ENCODE assay signal across 8 cellular contexts in the genomic region with DNA sequence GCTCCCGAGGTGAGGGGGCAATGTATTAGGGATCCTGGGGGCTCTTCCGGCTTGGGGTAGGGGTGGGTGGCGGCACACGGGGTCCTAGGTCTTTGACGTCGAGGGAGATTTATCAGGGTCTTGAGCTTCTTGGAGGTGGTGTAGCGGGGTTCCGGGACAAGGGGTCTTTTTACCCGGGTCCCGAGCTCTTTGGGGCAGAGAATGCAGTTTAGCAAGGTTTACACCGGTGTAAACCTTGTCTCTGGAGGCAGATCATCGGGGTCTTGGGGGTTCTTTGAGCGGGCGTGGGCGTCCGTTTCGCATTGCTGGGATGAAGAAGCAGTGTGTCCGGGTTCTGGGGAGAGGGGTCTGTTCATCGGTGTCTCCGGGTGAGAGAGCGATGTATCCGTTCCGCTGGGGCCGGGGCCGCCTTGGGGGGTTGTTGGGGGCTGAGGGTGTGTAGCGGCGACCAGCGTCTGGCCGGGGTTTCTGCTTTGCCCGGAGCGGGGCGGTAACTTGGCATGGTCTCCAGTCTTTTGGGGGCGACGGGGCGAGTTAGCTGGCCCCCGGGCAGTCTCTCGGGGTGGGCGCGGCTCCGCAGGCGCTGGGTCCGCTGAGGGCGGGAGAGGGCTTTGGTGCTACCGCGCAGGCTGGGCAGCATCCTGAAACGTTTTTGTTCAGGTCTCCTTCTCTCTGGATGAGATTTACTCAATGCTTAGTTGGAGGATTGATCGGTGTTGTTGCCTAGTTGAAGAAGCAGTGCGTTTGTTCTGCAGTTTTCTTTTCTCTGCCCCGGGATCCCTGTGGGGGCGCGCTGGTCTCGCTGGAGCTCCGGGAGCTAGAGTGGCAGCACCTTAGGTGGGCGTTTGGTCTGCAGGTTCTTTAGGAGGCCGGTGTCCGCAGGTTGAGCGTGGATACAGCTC. TPM values are rescaled to one million over a fixed set of nuclear protein-coding genes. Genes with fewer than 3 reads are reported as not detected.
DNase-seq lines count a peak whose midpoint lies in the region; ATAC-seq and TF ChIP-seq lines count a peak whose summit lies in the region.

No MANE protein-coding gene starts in this region.

- DNase-seq in G401 (ENCODE audit: low spot score) = peak; percentile 83
- DNase-seq in M059J (ENCODE audit: low read depth) = peak; percentile 40
- DNase-seq in activated CD4-positive, alpha-beta T cell treated with anti-CD3 and anti-CD28 coated beads, Interleukin-2, amount 50 U/mL, for 4 hours = peak; percentile 3 to 5
- DNase-seq in lower leg skin (ENCODE audit: low spot score in 2 of 2) = peak in 1 of 2 donors; percentile 87
- peak; percentile 12 for DNase-seq in stimulated activated CD8-positive, alpha-beta memory T cell treated with anti-CD3 and anti-CD28 coated beads, Interleukin-12 subunit alpha, Interleukin-12 subunit beta, amount 100 ng/mL, for 1 hour (ENCODE audit: low read depth)
- DNase-seq in cortex of kidney (lab: John Stamatoyannopoulos, UW) = no peak

- in situ Hi-C loops in G401 (cut with HindIII; ENCODE audit: low sequenced_read_pairs) = no loop called here

- no peaks in the 10 kb centered on the region for H3K4me1 ChIP-seq in ectodermal cell (ENCODE audit: control insufficient read depth, insufficient read depth, low read length)

- H3K27ac ChIP-seq in ectodermal cell (ENCODE audit: insufficient read depth, low read depth, low read length, poor library complexity, severe bottlenecking) = peak overlapping the region; percentile 70

- H3K27me3 ChIP-seq in ectodermal cell (ENCODE audit: control insufficient read depth, insufficient read depth, low read length, poor library complexity, severe bottlenecking) = peaks cover 14% of the 10 kb centered on the region

- H3K4me3 ChIP-seq in ectodermal cell (ENCODE audit: insufficient read depth, low read depth, low read length) (peak overlapping the region; percentile 83), lower leg skin (ENCODE audit: low read depth, poor library complexity, severe bottlenecking) (peak overlapping the region; percentile 98)

- TF ChIP-seq POLR2A in lower leg skin (IDR thresholded peaks at IDR 0.05) = no peak

- no peak for TF ChIP-seq CTCF in lower leg skin (IDR thresholded peaks at IDR 0.05)

- intact Hi-C loops in lower leg skin (cut with DNase I; ENCODE audit: low total_unique reads) = no loop called here

- no peak for ATAC-seq in GM19023 (IDR thresholded peaks at IDR 0.05; ENCODE audit: unreplicated experiment)

- 0 to 1% methylated on average over 57 of the region's 57 CpGs for whole genome bisulfite sequencing in ectodermal cell, 2 experiments
- 0 to 1% methylated on average over 41 to 57 of the region's 57 CpGs for WGBS in lower leg skin, 2 donors

- H3K36me3 ChIP-seq in ectodermal cell (ENCODE audit: control insufficient read depth, insufficient read depth, low read length) = no peaks in the 10 kb centered on the region

- H3K9me3 ChIP-seq in ectodermal cell (ENCODE audit: control insufficient read depth, low read length) = no peaks in the 10 kb centered on the region

RNA-seq across cellular contexts. Expression of gene GLCE, which starts 0.8 kb away (rescaled TPM):
- 6.8 and 11.2 TPM in 2 replicates for total RNA-seq in G401 (2014; rRNA removed; shearing (Covaris generic))
- 14.7 and 15.5 TPM in 2 replicates for total RNA-seq in M059J (2014; rRNA removed; shearing (Covaris generic))
- polyA plus RNA-seq in ectodermal cell (2013, experiment 1 of 4) = 9.5 TPM
- polyA plus RNA-seq in ectodermal cell (2013, experiment 2 of 4) = 10.5 TPM
- polyA plus RNA-seq in ectodermal cell (2013, experiment 3 of 4) = 9.8 TPM
- 9.4 TPM for polyA plus RNA-seq in ectodermal cell (2013, experiment 4 of 4)
- total RNA-seq in lower leg skin = 10 to 100 TPM; 10.3 to 18.0 (median 12.8) TPM
